1 cellular context compared by ENCODE assay signal in the genomic region with DNA sequence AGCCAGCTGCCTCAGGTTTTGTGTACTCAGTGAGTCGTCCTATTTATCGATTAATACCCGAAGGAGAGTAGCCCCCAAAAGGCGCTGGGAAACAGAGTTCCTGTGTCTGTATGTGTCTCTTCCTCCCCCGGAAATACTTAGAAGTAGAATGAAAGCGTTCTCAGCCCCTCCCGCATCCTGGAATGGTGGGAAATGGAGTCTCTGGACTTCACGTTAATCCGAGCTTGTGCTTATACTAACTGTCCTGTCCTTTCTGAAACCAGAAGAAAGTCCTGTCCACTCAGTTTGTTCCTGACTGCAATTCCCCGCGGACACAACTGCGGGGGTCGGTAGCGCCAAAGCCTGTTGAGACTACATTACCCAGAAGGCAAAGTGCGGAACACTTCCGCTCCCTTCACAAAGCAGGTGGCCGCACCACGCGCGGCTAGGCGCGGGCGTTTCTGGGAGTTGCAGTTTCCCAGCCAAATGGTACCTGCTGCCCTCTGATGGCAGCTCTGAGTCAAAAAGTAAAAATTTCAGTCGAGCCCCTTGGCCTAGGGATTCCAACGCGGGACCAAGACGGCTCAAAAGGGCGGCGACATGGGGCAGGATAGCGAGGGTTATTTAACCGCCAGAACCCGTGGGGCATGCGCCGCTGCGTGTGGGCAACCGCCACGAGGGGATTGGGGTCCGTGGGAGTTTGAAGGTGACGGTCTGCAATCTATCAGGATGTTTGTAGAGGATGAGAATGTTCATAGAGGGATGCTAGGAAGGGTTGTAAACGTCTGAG.
TF ChIP-seq lines count a peak whose summit lies in the region.

No MANE protein-coding gene starts in this region.

TF ChIP-seq in HepG2, 621 proteins besides CTCF, POLR2A, EP300 and RAD21 (continued from another document and continues in another):
- TF ChIP-seq, protein P1, sequence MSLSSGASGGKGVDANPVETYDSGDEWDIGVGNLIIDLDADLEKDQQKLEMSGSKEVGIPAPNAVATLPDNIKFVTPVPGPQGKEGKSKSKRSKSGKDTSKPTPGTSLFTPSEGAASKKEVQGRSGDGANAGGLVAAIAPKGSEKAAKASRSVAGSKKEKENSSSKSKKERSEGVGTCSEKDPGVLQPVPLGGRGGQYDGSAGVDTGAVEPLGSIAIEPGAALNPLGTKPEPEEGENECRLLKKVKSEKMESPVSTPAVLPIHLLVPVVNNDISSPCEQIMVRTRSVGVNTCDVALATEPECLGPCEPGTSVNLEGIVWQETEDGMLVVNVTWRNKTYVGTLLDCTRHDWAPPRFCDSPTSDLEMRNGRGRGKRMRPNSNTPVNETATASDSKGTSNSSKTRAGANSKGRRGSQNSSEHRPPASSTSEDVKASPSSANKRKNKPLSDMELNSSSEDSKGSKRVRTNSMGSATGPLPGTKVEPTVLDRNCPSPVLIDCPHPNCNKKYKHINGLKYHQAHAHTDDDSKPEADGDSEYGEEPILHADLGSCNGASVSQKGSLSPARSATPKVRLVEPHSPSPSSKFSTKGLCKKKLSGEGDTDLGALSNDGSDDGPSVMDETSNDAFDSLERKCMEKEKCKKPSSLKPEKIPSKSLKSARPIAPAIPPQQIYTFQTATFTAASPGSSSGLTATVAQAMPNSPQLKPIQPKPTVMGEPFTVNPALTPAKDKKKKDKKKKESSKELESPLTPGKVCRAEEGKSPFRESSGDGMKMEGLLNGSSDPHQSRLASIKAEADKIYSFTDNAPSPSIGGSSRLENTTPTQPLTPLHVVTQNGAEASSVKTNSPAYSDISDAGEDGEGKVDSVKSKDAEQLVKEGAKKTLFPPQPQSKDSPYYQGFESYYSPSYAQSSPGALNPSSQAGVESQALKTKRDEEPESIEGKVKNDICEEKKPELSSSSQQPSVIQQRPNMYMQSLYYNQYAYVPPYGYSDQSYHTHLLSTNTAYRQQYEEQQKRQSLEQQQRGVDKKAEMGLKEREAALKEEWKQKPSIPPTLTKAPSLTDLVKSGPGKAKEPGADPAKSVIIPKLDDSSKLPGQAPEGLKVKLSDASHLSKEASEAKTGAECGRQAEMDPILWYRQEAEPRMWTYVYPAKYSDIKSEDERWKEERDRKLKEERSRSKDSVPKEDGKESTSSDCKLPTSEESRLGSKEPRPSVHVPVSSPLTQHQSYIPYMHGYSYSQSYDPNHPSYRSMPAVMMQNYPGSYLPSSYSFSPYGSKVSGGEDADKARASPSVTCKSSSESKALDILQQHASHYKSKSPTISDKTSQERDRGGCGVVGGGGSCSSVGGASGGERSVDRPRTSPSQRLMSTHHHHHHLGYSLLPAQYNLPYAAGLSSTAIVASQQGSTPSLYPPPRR (CRISPR knock-in tag; IDR thresholded peaks at IDR 0.05; ENCODE audit: borderline replicate concordance) = no peak
- TF ChIP-seq ZNF430 (CRISPR knock-in tag; IDR thresholded peaks at IDR 0.05) (no peak), SCMH1 (CRISPR knock-in tag; IDR thresholded peaks at IDR 0.05; ENCODE audit: borderline replicate concordance) (no peak), MEIS2 (CRISPR knock-in tag; IDR thresholded peaks at IDR 0.05) (peak; percentile 57), ZFP41 (CRISPR knock-in tag; IDR thresholded peaks at IDR 0.05; ENCODE audit: borderline replicate concordance) (no peak; the same call in 1 of the 2 replicates), TGIF2 (CRISPR knock-in tag; IDR thresholded peaks at IDR 0.05) (no peak), ZBTB26 (CRISPR knock-in tag; IDR thresholded peaks at IDR 0.05; ENCODE audit: borderline replicate concordance) (no peak), NCOA1 (CRISPR knock-in tag; IDR thresholded peaks at IDR 0.05) (no peak), RBM22 (optimal IDR thresholded peaks at IDR 0.05; ENCODE audit: low read length) (no peak), ZBTB39 (CRISPR knock-in tag; IDR thresholded peaks at IDR 0.05) (no peak), ZNF646 (CRISPR knock-in tag; IDR thresholded peaks at IDR 0.05) (no peak), NKX3-1 (CRISPR knock-in tag; IDR thresholded peaks at IDR 0.05) (no peak; the same call in 1 of the 2 replicates)
- TF ChIP-seq, protein P2, sequence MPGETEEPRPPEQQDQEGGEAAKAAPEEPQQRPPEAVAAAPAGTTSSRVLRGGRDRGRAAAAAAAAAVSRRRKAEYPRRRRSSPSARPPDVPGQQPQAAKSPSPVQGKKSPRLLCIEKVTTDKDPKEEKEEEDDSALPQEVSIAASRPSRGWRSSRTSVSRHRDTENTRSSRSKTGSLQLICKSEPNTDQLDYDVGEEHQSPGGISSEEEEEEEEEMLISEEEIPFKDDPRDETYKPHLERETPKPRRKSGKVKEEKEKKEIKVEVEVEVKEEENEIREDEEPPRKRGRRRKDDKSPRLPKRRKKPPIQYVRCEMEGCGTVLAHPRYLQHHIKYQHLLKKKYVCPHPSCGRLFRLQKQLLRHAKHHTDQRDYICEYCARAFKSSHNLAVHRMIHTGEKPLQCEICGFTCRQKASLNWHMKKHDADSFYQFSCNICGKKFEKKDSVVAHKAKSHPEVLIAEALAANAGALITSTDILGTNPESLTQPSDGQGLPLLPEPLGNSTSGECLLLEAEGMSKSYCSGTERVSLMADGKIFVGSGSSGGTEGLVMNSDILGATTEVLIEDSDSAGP (CRISPR knock-in tag; IDR thresholded peaks at IDR 0.05; ENCODE audit: borderline replicate concordance) = peak; percentile 51; the same call in 1 of the 2 replicates
- TF ChIP-seq, protein P3, sequence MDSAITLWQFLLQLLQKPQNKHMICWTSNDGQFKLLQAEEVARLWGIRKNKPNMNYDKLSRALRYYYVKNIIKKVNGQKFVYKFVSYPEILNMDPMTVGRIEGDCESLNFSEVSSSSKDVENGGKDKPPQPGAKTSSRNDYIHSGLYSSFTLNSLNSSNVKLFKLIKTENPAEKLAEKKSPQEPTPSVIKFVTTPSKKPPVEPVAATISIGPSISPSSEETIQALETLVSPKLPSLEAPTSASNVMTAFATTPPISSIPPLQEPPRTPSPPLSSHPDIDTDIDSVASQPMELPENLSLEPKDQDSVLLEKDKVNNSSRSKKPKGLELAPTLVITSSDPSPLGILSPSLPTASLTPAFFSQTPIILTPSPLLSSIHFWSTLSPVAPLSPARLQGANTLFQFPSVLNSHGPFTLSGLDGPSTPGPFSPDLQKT (CRISPR knock-in tag; IDR thresholded peaks at IDR 0.05; ENCODE audit: borderline replicate concordance) = 0 out of 2 replicates have a peak, but pooled peaks have one; percentile 87
- TF ChIP-seq, protein P4, sequence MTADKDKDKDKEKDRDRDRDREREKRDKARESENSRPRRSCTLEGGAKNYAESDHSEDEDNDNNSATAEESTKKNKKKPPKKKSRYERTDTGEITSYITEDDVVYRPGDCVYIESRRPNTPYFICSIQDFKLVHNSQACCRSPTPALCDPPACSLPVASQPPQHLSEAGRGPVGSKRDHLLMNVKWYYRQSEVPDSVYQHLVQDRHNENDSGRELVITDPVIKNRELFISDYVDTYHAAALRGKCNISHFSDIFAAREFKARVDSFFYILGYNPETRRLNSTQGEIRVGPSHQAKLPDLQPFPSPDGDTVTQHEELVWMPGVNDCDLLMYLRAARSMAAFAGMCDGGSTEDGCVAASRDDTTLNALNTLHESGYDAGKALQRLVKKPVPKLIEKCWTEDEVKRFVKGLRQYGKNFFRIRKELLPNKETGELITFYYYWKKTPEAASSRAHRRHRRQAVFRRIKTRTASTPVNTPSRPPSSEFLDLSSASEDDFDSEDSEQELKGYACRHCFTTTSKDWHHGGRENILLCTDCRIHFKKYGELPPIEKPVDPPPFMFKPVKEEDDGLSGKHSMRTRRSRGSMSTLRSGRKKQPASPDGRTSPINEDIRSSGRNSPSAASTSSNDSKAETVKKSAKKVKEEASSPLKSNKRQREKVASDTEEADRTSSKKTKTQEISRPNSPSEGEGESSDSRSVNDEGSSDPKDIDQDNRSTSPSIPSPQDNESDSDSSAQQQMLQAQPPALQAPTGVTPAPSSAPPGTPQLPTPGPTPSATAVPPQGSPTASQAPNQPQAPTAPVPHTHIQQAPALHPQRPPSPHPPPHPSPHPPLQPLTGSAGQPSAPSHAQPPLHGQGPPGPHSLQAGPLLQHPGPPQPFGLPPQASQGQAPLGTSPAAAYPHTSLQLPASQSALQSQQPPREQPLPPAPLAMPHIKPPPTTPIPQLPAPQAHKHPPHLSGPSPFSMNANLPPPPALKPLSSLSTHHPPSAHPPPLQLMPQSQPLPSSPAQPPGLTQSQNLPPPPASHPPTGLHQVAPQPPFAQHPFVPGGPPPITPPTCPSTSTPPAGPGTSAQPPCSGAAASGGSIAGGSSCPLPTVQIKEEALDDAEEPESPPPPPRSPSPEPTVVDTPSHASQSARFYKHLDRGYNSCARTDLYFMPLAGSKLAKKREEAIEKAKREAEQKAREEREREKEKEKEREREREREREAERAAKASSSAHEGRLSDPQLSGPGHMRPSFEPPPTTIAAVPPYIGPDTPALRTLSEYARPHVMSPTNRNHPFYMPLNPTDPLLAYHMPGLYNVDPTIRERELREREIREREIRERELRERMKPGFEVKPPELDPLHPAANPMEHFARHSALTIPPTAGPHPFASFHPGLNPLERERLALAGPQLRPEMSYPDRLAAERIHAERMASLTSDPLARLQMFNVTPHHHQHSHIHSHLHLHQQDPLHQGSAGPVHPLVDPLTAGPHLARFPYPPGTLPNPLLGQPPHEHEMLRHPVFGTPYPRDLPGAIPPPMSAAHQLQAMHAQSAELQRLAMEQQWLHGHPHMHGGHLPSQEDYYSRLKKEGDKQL (CRISPR knock-in tag; IDR thresholded peaks at IDR 0.05; ENCODE audit: low read depth) = no peak
- TF ChIP-seq, protein P5, sequence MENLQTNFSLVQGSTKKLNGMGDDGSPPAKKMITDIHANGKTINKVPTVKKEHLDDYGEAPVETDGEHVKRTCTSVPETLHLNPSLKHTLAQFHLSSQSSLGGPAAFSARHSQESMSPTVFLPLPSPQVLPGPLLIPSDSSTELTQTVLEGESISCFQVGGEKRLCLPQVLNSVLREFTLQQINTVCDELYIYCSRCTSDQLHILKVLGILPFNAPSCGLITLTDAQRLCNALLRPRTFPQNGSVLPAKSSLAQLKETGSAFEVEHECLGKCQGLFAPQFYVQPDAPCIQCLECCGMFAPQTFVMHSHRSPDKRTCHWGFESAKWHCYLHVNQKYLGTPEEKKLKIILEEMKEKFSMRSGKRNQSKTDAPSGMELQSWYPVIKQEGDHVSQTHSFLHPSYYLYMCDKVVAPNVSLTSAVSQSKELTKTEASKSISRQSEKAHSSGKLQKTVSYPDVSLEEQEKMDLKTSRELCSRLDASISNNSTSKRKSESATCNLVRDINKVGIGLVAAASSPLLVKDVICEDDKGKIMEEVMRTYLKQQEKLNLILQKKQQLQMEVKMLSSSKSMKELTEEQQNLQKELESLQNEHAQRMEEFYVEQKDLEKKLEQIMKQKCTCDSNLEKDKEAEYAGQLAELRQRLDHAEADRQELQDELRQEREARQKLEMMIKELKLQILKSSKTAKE (CRISPR knock-in tag; IDR thresholded peaks at IDR 0.05; ENCODE audit: borderline replicate concordance) = no peak
